Comparison of ENCODE assay signal across 1 cellular context in the genomic region with DNA sequence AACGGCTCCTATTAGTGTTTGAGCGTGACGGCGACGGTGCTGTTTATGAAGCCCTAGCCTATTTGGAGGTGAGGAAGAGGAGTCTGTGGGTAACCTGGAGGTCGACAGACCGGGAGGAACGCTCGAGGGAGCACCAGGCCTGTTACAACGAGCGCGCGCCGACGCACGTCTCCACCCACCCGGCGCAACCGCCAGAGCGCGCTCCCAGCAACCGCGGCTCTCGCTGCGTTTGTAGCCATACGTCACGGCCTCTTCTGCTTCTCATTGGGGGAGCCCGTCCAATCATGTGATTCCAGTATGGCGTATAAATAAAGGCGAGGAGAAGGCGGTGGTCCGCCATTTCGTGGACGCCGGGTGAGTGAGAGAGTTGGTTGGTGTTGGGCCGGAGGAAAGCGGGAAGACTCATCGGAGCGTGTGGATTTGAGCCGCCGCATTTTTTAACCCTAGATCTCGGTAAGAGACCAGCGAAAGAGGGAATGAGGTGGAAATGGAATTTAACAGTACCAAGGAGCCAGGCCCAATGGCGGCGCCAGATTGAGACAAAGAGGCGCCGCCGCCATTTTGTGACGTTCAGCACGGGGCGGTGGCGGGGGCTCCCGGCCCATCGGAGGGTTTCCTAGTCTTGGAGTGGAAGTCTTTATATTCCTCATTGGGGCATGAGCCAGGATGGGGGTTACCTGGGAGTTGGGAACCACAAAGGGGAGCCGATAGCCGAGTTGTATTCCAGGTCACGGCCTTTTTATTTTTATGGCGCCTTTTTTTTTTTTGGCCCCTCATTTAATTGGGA.
TF ChIP-seq lines count a peak whose summit lies in the region.

A gene (plus strand): TSS at position 334 of the 787 bp plus-strand sequence. CDS start 2,401 bp downstream, outside the sequence.

TF ChIP-seq in HepG2, 621 proteins besides CTCF, POLR2A, EP300 and RAD21 (continued from another document and continues in another):
- peak; percentile 36; the same call in 1 of the 2 replicates for TF ChIP-seq ZNF235 (CRISPR knock-in tag; IDR thresholded peaks at IDR 0.05; ENCODE audit: borderline replicate concordance)
- peak; percentile 62 for TF ChIP-seq ZNF205 (CRISPR knock-in tag; IDR thresholded peaks at IDR 0.05)
- TF ChIP-seq, protein P1, sequence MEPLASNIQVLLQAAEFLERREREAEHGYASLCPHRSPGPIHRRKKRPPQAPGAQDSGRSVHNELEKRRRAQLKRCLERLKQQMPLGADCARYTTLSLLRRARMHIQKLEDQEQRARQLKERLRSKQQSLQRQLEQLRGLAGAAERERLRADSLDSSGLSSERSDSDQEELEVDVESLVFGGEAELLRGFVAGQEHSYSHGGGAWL (CRISPR knock-in tag; IDR thresholded peaks at IDR 0.05), result peak; percentile 97
- TF ChIP-seq ZNF7 (CRISPR knock-in tag; IDR thresholded peaks at IDR 0.05), result peak; percentile 43; the same call in 1 of the 2 replicates
- TF ChIP-seq CHD2 (IDR thresholded peaks at IDR 0.05; ENCODE audit: low read depth, low read length), result no peak
- TF ChIP-seq, protein P2, sequence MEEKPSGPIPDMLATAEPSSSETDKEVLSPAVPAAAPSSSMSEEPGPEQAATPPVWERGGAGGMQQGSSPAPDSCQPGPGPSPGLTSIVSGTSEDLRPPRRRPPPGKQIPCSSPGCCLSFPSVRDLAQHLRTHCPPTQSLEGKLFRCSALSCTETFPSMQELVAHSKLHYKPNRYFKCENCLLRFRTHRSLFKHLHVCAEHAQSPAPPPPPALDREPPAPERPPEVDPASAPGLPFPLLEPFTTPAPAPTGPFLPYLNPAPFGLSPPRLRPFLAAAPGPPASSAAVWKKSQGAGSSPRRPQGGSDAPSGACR (CRISPR knock-in tag; IDR thresholded peaks at IDR 0.05), result no peak
- TF ChIP-seq, protein P3, sequence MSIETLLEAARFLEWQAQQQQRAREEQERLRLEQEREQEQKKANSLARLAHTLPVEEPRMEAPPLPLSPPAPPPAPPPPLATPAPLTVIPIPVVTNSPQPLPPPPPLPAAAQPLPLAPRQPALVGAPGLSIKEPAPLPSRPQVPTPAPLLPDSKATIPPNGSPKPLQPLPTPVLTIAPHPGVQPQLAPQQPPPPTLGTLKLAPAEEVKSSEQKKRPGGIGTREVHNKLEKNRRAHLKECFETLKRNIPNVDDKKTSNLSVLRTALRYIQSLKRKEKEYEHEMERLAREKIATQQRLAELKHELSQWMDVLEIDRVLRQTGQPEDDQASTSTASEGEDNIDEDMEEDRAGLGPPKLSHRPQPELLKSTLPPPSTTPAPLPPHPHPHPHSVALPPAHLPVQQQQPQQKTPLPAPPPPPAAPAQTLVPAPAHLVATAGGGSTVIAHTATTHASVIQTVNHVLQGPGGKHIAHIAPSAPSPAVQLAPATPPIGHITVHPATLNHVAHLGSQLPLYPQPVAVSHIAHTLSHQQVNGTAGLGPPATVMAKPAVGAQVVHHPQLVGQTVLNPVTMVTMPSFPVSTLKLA (IDR thresholded peaks at IDR 0.05), result peak; percentile 77
- no peak; the same call in 1 of the 2 replicates for TF ChIP-seq ZFP82 (CRISPR knock-in tag; IDR thresholded peaks at IDR 0.05; ENCODE audit: borderline replicate concordance)
- TF ChIP-seq, protein P4, sequence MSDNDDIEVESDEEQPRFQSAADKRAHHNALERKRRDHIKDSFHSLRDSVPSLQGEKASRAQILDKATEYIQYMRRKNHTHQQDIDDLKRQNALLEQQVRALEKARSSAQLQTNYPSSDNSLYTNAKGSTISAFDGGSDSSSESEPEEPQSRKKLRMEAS (IDR thresholded peaks at IDR 0.05), result peak; percentile 88
- TF ChIP-seq PRPF4 (IDR thresholded peaks at IDR 0.05; ENCODE audit: low read depth, low read length, poor library complexity, severe bottlenecking), result no peak
- peak; percentile 89; the same call in 1 of the 2 replicates for TF ChIP-seq ZBTB38 (CRISPR knock-in tag; IDR thresholded peaks at IDR 0.05)
- TF ChIP-seq, protein P5, sequence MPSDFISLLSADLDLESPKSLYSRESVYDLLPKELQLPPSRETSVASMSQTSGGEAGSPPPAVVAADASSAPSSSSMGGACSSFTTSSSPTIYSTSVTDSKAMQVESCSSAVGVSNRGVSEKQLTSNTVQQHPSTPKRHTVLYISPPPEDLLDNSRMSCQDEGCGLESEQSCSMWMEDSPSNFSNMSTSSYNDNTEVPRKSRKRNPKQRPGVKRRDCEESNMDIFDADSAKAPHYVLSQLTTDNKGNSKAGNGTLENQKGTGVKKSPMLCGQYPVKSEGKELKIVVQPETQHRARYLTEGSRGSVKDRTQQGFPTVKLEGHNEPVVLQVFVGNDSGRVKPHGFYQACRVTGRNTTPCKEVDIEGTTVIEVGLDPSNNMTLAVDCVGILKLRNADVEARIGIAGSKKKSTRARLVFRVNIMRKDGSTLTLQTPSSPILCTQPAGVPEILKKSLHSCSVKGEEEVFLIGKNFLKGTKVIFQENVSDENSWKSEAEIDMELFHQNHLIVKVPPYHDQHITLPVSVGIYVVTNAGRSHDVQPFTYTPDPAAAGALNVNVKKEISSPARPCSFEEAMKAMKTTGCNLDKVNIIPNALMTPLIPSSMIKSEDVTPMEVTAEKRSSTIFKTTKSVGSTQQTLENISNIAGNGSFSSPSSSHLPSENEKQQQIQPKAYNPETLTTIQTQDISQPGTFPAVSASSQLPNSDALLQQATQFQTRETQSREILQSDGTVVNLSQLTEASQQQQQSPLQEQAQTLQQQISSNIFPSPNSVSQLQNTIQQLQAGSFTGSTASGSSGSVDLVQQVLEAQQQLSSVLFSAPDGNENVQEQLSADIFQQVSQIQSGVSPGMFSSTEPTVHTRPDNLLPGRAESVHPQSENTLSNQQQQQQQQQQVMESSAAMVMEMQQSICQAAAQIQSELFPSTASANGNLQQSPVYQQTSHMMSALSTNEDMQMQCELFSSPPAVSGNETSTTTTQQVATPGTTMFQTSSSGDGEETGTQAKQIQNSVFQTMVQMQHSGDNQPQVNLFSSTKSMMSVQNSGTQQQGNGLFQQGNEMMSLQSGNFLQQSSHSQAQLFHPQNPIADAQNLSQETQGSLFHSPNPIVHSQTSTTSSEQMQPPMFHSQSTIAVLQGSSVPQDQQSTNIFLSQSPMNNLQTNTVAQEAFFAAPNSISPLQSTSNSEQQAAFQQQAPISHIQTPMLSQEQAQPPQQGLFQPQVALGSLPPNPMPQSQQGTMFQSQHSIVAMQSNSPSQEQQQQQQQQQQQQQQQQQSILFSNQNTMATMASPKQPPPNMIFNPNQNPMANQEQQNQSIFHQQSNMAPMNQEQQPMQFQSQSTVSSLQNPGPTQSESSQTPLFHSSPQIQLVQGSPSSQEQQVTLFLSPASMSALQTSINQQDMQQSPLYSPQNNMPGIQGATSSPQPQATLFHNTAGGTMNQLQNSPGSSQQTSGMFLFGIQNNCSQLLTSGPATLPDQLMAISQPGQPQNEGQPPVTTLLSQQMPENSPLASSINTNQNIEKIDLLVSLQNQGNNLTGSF (CRISPR knock-in tag; IDR thresholded peaks at IDR 0.05), result no peak
- TF ChIP-seq ZNF841 (CRISPR knock-in tag; IDR thresholded peaks at IDR 0.05; ENCODE audit: borderline replicate concordance), result no peak
- TF ChIP-seq, protein P6, sequence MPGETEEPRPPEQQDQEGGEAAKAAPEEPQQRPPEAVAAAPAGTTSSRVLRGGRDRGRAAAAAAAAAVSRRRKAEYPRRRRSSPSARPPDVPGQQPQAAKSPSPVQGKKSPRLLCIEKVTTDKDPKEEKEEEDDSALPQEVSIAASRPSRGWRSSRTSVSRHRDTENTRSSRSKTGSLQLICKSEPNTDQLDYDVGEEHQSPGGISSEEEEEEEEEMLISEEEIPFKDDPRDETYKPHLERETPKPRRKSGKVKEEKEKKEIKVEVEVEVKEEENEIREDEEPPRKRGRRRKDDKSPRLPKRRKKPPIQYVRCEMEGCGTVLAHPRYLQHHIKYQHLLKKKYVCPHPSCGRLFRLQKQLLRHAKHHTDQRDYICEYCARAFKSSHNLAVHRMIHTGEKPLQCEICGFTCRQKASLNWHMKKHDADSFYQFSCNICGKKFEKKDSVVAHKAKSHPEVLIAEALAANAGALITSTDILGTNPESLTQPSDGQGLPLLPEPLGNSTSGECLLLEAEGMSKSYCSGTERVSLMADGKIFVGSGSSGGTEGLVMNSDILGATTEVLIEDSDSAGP (CRISPR knock-in tag; IDR thresholded peaks at IDR 0.05; ENCODE audit: borderline replicate concordance), result peak; percentile 90
- peak; percentile 84 for TF ChIP-seq HNRNPH1 (optimal IDR thresholded peaks at IDR 0.05; ENCODE audit: low read depth, low read length)
- TF ChIP-seq GZF1 (CRISPR knock-in tag; IDR thresholded peaks at IDR 0.05), result peak; percentile 36; the same call in 1 of the 2 replicates
- TF ChIP-seq, protein P7, sequence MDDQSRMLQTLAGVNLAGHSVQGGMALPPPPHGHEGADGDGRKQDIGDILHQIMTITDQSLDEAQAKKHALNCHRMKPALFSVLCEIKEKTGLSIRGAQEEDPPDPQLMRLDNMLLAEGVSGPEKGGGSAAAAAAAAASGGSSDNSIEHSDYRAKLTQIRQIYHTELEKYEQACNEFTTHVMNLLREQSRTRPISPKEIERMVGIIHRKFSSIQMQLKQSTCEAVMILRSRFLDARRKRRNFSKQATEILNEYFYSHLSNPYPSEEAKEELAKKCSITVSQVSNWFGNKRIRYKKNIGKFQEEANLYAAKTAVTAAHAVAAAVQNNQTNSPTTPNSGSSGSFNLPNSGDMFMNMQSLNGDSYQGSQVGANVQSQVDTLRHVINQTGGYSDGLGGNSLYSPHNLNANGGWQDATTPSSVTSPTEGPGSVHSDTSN (CRISPR knock-in tag; IDR thresholded peaks at IDR 0.05; ENCODE audit: borderline replicate concordance), result 0 out of 2 replicates have a peak, but pooled peaks have one; percentile 77
- TF ChIP-seq, protein P8, sequence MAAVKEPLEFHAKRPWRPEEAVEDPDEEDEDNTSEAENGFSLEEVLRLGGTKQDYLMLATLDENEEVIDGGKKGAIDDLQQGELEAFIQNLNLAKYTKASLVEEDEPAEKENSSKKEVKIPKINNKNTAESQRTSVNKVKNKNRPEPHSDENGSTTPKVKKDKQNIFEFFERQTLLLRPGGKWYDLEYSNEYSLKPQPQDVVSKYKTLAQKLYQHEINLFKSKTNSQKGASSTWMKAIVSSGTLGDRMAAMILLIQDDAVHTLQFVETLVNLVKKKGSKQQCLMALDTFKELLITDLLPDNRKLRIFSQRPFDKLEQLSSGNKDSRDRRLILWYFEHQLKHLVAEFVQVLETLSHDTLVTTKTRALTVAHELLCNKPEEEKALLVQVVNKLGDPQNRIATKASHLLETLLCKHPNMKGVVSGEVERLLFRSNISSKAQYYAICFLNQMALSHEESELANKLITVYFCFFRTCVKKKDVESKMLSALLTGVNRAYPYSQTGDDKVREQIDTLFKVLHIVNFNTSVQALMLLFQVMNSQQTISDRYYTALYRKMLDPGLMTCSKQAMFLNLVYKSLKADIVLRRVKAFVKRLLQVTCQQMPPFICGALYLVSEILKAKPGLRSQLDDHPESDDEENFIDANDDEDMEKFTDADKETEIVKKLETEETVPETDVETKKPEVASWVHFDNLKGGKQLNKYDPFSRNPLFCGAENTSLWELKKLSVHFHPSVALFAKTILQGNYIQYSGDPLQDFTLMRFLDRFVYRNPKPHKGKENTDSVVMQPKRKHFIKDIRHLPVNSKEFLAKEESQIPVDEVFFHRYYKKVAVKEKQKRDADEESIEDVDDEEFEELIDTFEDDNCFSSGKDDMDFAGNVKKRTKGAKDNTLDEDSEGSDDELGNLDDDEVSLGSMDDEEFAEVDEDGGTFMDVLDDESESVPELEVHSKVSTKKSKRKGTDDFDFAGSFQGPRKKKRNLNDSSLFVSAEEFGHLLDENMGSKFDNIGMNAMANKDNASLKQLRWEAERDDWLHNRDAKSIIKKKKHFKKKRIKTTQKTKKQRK (IDR thresholded peaks at IDR 0.05; ENCODE audit: low read length), result no peak
- peak; percentile 72; the same call in 1 of the 2 replicates for TF ChIP-seq MAZ (IDR thresholded peaks at IDR 0.05; ENCODE audit: borderline replicate concordance, low read depth, low read length)
- peak; percentile 85 for TF ChIP-seq MAZ (CRISPR knock-in tag; IDR thresholded peaks at IDR 0.05; ENCODE audit: low read depth)
- TF ChIP-seq, protein P9, sequence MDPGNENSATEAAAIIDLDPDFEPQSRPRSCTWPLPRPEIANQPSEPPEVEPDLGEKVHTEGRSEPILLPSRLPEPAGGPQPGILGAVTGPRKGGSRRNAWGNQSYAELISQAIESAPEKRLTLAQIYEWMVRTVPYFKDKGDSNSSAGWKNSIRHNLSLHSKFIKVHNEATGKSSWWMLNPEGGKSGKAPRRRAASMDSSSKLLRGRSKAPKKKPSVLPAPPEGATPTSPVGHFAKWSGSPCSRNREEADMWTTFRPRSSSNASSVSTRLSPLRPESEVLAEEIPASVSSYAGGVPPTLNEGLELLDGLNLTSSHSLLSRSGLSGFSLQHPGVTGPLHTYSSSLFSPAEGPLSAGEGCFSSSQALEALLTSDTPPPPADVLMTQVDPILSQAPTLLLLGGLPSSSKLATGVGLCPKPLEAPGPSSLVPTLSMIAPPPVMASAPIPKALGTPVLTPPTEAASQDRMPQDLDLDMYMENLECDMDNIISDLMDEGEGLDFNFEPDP (CRISPR knock-in tag; conservative IDR thresholded peaks at IDR 0.05), result 0 out of 2 replicates have a peak, but pooled peaks have one; percentile 3
- TF ChIP-seq, protein P10, sequence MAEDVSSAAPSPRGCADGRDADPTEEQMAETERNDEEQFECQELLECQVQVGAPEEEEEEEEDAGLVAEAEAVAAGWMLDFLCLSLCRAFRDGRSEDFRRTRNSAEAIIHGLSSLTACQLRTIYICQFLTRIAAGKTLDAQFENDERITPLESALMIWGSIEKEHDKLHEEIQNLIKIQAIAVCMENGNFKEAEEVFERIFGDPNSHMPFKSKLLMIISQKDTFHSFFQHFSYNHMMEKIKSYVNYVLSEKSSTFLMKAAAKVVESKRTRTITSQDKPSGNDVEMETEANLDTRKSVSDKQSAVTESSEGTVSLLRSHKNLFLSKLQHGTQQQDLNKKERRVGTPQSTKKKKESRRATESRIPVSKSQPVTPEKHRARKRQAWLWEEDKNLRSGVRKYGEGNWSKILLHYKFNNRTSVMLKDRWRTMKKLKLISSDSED (CRISPR knock-in tag; IDR thresholded peaks at IDR 0.05), result no peak
- TF ChIP-seq, protein P11, sequence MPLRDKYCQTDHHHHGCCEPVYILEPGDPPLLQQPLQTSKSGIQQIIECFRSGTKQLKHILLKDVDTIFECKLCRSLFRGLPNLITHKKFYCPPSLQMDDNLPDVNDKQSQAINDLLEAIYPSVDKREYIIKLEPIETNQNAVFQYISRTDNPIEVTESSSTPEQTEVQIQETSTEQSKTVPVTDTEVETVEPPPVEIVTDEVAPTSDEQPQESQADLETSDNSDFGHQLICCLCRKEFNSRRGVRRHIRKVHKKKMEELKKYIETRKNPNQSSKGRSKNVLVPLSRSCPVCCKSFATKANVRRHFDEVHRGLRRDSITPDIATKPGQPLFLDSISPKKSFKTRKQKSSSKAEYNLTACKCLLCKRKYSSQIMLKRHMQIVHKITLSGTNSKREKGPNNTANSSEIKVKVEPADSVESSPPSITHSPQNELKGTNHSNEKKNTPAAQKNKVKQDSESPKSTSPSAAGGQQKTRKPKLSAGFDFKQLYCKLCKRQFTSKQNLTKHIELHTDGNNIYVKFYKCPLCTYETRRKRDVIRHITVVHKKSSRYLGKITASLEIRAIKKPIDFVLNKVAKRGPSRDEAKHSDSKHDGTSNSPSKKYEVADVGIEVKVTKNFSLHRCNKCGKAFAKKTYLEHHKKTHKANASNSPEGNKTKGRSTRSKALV (CRISPR knock-in tag; IDR thresholded peaks at IDR 0.05), result peak; percentile 77
- TF ChIP-seq PCBP2 (optimal IDR thresholded peaks at IDR 0.05; ENCODE audit: low read depth, low read length, poor library complexity, severe bottlenecking), result no peak
